ENCODE assay signal across 1 cellular context in genomic region chr16:89237733-89238132, GRCh38.
TF ChIP-seq lines count a peak whose summit lies in the region.

No MANE protein-coding gene starts in this region.

TF ChIP-seq in HEK293, 187 proteins besides CTCF, POLR2A, EP300 and RAD21 (continued from another document):
- TF ChIP-seq PRDM4 (tag by site-specific recombination; IDR thresholded peaks at IDR 0.05) = no peak
- no peak for TF ChIP-seq ZBTB26 (tag by site-specific recombination; optimal IDR thresholded peaks at IDR 0.05)
- TF ChIP-seq BCL11A (tag by site-specific recombination; IDR thresholded peaks at IDR 0.05; ENCODE audit: low read depth) = peak; percentile 48; the same call in 1 of the 2 replicates
- TF ChIP-seq KLF9 (tag by site-specific recombination; IDR thresholded peaks at IDR 0.05; ENCODE audit: low read depth) = no peak
- TF ChIP-seq ZNF692 (tag by site-specific recombination; IDR thresholded peaks at IDR 0.05) = peak; percentile 45; the same call in 1 of the 2 replicates
- no peak for TF ChIP-seq ZNF274 (IDR thresholded peaks at IDR 0.05; ENCODE audit: low read length)
- TF ChIP-seq ZNF274 (tag by site-specific recombination; IDR thresholded peaks at IDR 0.05; ENCODE audit: borderline replicate concordance) = no peak
- TF ChIP-seq ZBTB1 (tag by site-specific recombination; IDR thresholded peaks at IDR 0.05) = no peak
- TF ChIP-seq ZNF341 (tag by site-specific recombination; IDR thresholded peaks at IDR 0.05; ENCODE audit: low read depth) = no peak
- no peak for TF ChIP-seq SCRT2 (tag by site-specific recombination; IDR thresholded peaks at IDR 0.05)
- no peak for TF ChIP-seq ZSCAN16 (tag by site-specific recombination; IDR thresholded peaks at IDR 0.05)
- no peak for TF ChIP-seq ZNF280D (tag by site-specific recombination; IDR thresholded peaks at IDR 0.05)
- no peak for TF ChIP-seq ZNF660 (tag by site-specific recombination; IDR thresholded peaks at IDR 0.05)
- no peak for TF ChIP-seq ZNF350 (tag by site-specific recombination; IDR thresholded peaks at IDR 0.05)
- TF ChIP-seq OSR2 (tag by site-specific recombination; IDR thresholded peaks at IDR 0.05) = no peak
- no peak for TF ChIP-seq ZNF324 (tag by site-specific recombination; IDR thresholded peaks at IDR 0.05)
- no peak for TF ChIP-seq ZSCAN5A (tag by site-specific recombination; IDR thresholded peaks at IDR 0.05)
- no peak for TF ChIP-seq ZNF654 (tag by site-specific recombination; IDR thresholded peaks at IDR 0.05; ENCODE audit: low read depth)
- peak; percentile 66 for TF ChIP-seq ZNF366 (tag by site-specific recombination; conservative IDR thresholded peaks at IDR 0.05)
- peak; percentile 60 for TF ChIP-seq SP7 (tag by site-specific recombination; IDR thresholded peaks at IDR 0.05)
- no peak for TF ChIP-seq PRDM2 (tag by site-specific recombination; IDR thresholded peaks at IDR 0.05; ENCODE audit: borderline replicate concordance)
- peak; percentile 90 for TF ChIP-seq ZNF629 (tag by site-specific recombination; IDR thresholded peaks at IDR 0.05)
